Comparison of ENCODE assay signal across 17 cellular contexts in the genomic region with DNA sequence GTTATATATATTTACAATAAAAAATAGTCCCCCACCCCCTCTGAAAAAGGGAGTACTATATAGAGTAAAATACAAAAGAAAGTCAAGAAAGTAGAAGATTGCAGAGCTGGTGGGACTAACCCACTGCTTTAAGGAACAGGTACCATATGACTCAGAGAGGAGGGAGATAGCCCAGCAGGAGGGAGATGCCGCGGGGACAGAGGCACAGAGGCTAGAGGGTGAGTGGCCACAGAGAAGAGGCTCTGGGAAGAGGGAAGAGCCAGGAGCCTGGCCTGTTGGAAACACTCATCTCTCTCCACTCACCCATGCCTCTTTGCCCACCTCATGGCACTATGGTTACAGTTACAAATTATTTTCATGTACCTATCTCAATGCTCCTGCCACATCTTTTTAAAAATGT. TPM values are rescaled to one million over a fixed set of nuclear protein-coding genes. Genes with fewer than 3 reads are reported as not detected.
DNase-seq lines count a peak whose midpoint lies in the region; ATAC-seq and TF ChIP-seq lines count a peak whose summit lies in the region.
"Had no signal": no experiment of that assay in that cellular context is flagged by ENCODE, and none has a peak within 500 bp of the region (broad histone marks: within the 10 kb centered on the region; RNA-seq: fewer than 3 reads in every experiment).

No MANE protein-coding gene starts in this region.

- no peak for DNase-seq in CD8-positive, alpha-beta T cell
- no peak for DNase-seq in ascending aorta (ENCODE audit: low spot score in 2 of 2)
- no peak for DNase-seq in naive B cell
- no peak for DNase-seq in stomach
- DNase-seq in foreskin melanocyte: no peak
- no peak for DNase-seq in SK-N-DZ (ENCODE audit: low spot score)
- DNase-seq in NOMO-1 treated with dmso at 0.1 percent for 144 hours (lab: John Stamatoyannopoulos, UW; ENCODE audit: unreplicated experiment): no peak
- DNase-seq: ACHN, COR-L47, DMS153, EL, Kasumi-1, NCI-H187 treated with DMSO at 0.1 percent for 48 hours, NCI-H510A treated with DMSO at 0.1 percent for 48 hours, SHP77 had no signal

- H3K4me3 Mint-ChIP-seq in CD8-positive, alpha-beta T cell: no peak overlapping the region
- H3K4me3 Mint-ChIP-seq in naive B cell: peak overlapping the region in 3 of 8 donors; percentile 36 to 67 (median 47)

- H3K36me3 ChIP-seq in CD8-positive, alpha-beta T cell (ENCODE audit: insufficient read depth, low read length): no peaks in the 10 kb centered on the region
- H3K36me3 ChIP-seq in ascending aorta (peaks cover 30 to 54% of the 10 kb centered on the region in 2 donors), stomach (peaks cover 0 to 16% (median 3%) of the 10 kb centered on the region in 4 donors)

- peaks cover 17% of the 10 kb centered on the region for H3K4me1 ChIP-seq in CD8-positive, alpha-beta T cell (ENCODE audit: insufficient read depth, low read length)
- peaks cover 42 to 62% of the 10 kb centered on the region in 2 donors for H3K4me1 ChIP-seq in ascending aorta
- H3K4me1 ChIP-seq in stomach: peaks cover 4 to 44% (median 20%) of the 10 kb centered on the region in 4 donors

- no peaks in the 10 kb centered on the region for H3K27me3 ChIP-seq in CD8-positive, alpha-beta T cell (ENCODE audit: insufficient read depth, low read length)
- H3K27me3 ChIP-seq in ascending aorta (no peaks in the 10 kb centered on the region), stomach (no peaks in the 10 kb centered on the region)

- intact Hi-C loops in CD8-positive, alpha-beta T cell (cut with DNase I, micrococcal nuclease): no loop called here
- intact Hi-C loops in ascending aorta (cut with DNase I): no loop called here
- intact Hi-C loops in stomach (cut with DNase I; ENCODE audit: low total_unique reads): no loop called here

- peak overlapping the region; percentile 12 for H3K27ac Mint-ChIP-seq in CD8-positive, alpha-beta T cell
- H3K27ac Mint-ChIP-seq in naive B cell: peak overlapping the region in 4 of 6 donors; percentile 52 to 99 (median 74)

- no peaks in the 10 kb centered on the region for H3K9me3 Mint-ChIP-seq in CD8-positive, alpha-beta T cell
- peaks cover 0 to 4% (median 0%) of the 10 kb centered on the region in 7 donors for H3K9me3 Mint-ChIP-seq in naive B cell

- H3K36me3 Mint-ChIP-seq in CD8-positive, alpha-beta T cell: no peaks in the 10 kb centered on the region
- peaks cover 0 to 8% of the 10 kb centered on the region in 2 donors for H3K36me3 Mint-ChIP-seq in naive B cell

- H3K27me3 Mint-ChIP-seq in CD8-positive, alpha-beta T cell (ENCODE audit: low read depth): no peaks in the 10 kb centered on the region
- H3K27me3 Mint-ChIP-seq in naive B cell: no peaks in the 10 kb centered on the region

- no peaks in the 10 kb centered on the region for H3K9me3 ChIP-seq in CD8-positive, alpha-beta T cell (ENCODE audit: low read length)
- H3K9me3 ChIP-seq in ascending aorta: no peaks in the 10 kb centered on the region
- H3K9me3 ChIP-seq in stomach: no peaks in the 10 kb centered on the region

- peaks cover 16% of the 10 kb centered on the region for H3K4me1 Mint-ChIP-seq in CD8-positive, alpha-beta T cell (ENCODE audit: low read depth)
- peaks cover 66 to 84% (median 79%) of the 10 kb centered on the region in 3 donors for H3K4me1 Mint-ChIP-seq in naive B cell

- POLR2A ChIA-PET in CD8-positive, alpha-beta T cell (lab: Charles Lee): no interaction called here

- 64 to 76% (median 72%) methylated on average over 2 of the region's 2 CpGs for WGBS in stomach, 5 donors

- TF ChIP-seq POLR2A in stomach (IDR thresholded peaks at IDR 0.05): no peak

- no peak overlapping the region for H3K27ac ChIP-seq in CD8-positive, alpha-beta T cell (ENCODE audit: low read depth, low read length)
- H3K27ac ChIP-seq in ascending aorta (peak overlapping the region; percentile 82 to 97), stomach (peak overlapping the region in 3 of 5 donors; percentile 70 to 74 (median 73))

- ATAC-seq in CD8-positive, alpha-beta T cell: no peak
- ATAC-seq in naive B cell (ENCODE audit: low read depth in 2 of 2) (no peak), GM21367 (IDR thresholded peaks at IDR 0.05; ENCODE audit: unreplicated experiment) (no peak)
- ATAC-seq: HepG2 had no signal

- H3K4me3 ChIP-seq in CD8-positive, alpha-beta T cell (ENCODE audit: low read depth, low read length): no peak overlapping the region
- H3K4me3 ChIP-seq in ascending aorta: no peak overlapping the region
- H3K4me3 ChIP-seq in stomach: no peak overlapping the region

- no peak for TF ChIP-seq CTCF in CD8-positive, alpha-beta T cell (IDR thresholded peaks at IDR 0.05)
- no peak for TF ChIP-seq CTCF in ascending aorta (IDR thresholded peaks at IDR 0.05)
- TF ChIP-seq CTCF in stomach (IDR thresholded peaks at IDR 0.05): no peak

- TF ChIP-seq EP300 in stomach (IDR thresholded peaks at IDR 0.05): no peak

- CTCF ChIA-PET in CD8-positive, alpha-beta T cell (lab: Charles Lee): interaction anchor here (1.2 kb wide), 1 partner anchor 16 kb away, joined by 3 read pairs; no protein-coding TSS in a partner anchor

RNA-seq across cellular contexts. Expression of a gene that starts 53.6 kb away (rescaled TPM):
- not detected for total RNA-seq in CD8-positive, alpha-beta T cell
- total RNA-seq in ascending aorta: 66.3 TPM
- polyA plus RNA-seq in naive B cell (ENCODE audit: low read depth in 6 of 6): under 1 TPM in 5 of 6 donors, not detected in 1; 0.08 to 0.38 (median 0.29) TPM
- total RNA-seq in stomach: 100 to 1,000 TPM in 1 of 5 donors, 10 to 100 TPM in 3, 1 to 10 TPM in 1; 5.2 to 149 (median 26.8) TPM
- polyA plus RNA-seq in stomach: 10 to 100 TPM in 1 of 3 donors, 1 to 10 TPM in 2; 7.3 to 14.4 (median 8.6) TPM
- polyA plus RNA-seq in SK-N-DZ (2014; cell fraction: cytosol; rRNA removed): not detected in 2 replicates
- polyA plus RNA-seq in SK-N-DZ (2014; cell fraction: nucleus; rRNA removed): not detected in 2 replicates

Comparison
In these comparisons a context has a peak if more than half of its experiments do, and no peak if none do; other contexts are left out.
1. RNA of a gene that starts 53.6 kb away (total RNA-seq): 66.3 TPM in ascending aorta (single experiment) and 5.2 to 149 TPM in stomach; not detected in CD8-positive, alpha-beta T cell; every median in the first group is over 4 times any median in the second.